Comparison of ENCODE assay signal across 9 cellular contexts in the genomic region with DNA sequence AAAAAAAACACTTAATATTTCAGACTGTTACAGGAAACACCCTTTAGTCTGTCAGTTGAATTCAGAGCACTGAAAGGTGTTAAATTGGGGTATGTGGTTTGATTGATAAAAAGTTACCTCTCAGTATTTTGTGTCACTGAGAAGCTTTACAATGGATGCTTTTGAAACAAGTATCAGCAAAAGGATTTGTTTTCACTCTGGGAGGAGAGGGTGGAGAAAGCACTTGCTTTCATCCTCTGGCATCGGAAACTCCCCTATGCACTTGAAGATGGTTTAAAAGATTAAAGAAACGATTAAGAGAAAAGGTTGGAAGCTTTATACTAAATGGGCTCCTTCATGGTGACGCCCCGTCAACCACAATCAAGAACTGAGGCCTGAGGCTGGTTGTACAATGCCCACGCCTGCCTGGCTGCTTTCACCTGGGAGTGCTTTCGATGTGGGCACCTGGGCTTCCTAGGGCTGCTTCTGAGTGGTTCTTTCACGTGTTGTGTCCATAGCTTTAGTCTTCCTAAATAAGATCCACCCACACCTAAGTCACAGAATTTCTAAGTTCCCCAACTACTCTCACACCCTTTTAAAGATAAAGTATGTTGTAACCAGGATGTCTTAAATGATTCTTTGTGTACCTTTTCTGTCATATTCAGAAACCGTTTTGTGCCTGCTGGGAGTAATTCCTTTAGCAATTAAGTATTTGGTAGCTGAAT. TPM values are rescaled to one million over a fixed set of nuclear protein-coding genes. Genes with fewer than 3 reads are reported as not detected.
DNase-seq lines count a peak whose midpoint lies in the region; ATAC-seq and TF ChIP-seq lines count a peak whose summit lies in the region.
"Had no signal": no experiment of that assay in that cellular context is flagged by ENCODE, and none has a peak within 500 bp of the region (broad histone marks: within the 10 kb centered on the region; RNA-seq: fewer than 3 reads in every experiment).

No MANE protein-coding gene starts in this region.

- H3K4me3 Mint-ChIP-seq in GM23338 (no peak overlapping the region), endothelial cell (ENCODE audit: unreplicated experiment) (no peak overlapping the region)

- H3K27ac Mint-ChIP-seq in GM23338 (no peak overlapping the region), endothelial cell (ENCODE audit: unreplicated experiment) (peak overlapping the region; percentile 63)

- H3F3A ChIP-seq in GM23338 (replicated peaks; ENCODE audit: low read depth): no peaks in the 10 kb centered on the region

- no peak overlapping the region for H2AFZ ChIP-seq in GM23338

- H3K36me3 Mint-ChIP-seq in GM23338 (ENCODE audit: low read depth) (peaks cover 47% of the 10 kb centered on the region), endothelial cell (ENCODE audit: low read depth, unreplicated experiment) (peaks cover 62% of the 10 kb centered on the region)

- H3K27me3 ChIP-seq in GM23338 (ENCODE audit: insufficient read depth): no peaks in the 10 kb centered on the region
- H3K27me3 ChIP-seq: cardiac muscle cell had no signal

- no peaks in the 10 kb centered on the region for H3K9me2 ChIP-seq in GM23338 (ENCODE audit: insufficient read depth)

- peaks cover 20% of the 10 kb centered on the region for H3K4me1 Mint-ChIP-seq in GM23338
- H3K4me1 Mint-ChIP-seq in endothelial cell (ENCODE audit: unreplicated experiment): peaks cover 10% of the 10 kb centered on the region

- peaks cover 4% of the 10 kb centered on the region; the same call in 1 of the 2 replicates for H3K4me1 ChIP-seq in GM23338 (ENCODE audit: insufficient read depth)

- ATAC-seq in GM23338 (no peak), HG02759 (IDR thresholded peaks at IDR 0.05; ENCODE audit: unreplicated experiment) (no peak), HG03469 (IDR thresholded peaks at IDR 0.05; ENCODE audit: unreplicated experiment) (no peak)

- H3K27ac ChIP-seq in GM23338 (ENCODE audit: low read depth): peak overlapping the region; percentile 29; the same call in 1 of the 2 replicates
- H3K27ac ChIP-seq: cardiac muscle cell had no signal

- no peaks in the 10 kb centered on the region; the same call in 1 of the 2 replicates for H3K36me3 ChIP-seq in GM23338 (ENCODE audit: insufficient read depth)

- no peaks in the 10 kb centered on the region for H3K9me3 Mint-ChIP-seq in GM23338
- H3K9me3 Mint-ChIP-seq in endothelial cell (ENCODE audit: unreplicated experiment): no peaks in the 10 kb centered on the region

- no peak overlapping the region for H3K4me3 ChIP-seq in GM23338
- H3K4me3 ChIP-seq: cardiac muscle cell had no signal

- no peaks in the 10 kb centered on the region for H3K79me2 ChIP-seq in GM23338 (replicated peaks; ENCODE audit: insufficient read depth)

- no peaks in the 10 kb centered on the region for H4K20me1 ChIP-seq in GM23338 (replicated peaks; ENCODE audit: insufficient read depth)

- TF ChIP-seq CTCF in GM23338 (conservative IDR thresholded peaks at IDR 0.05; ENCODE audit: low read depth in 2 of 2) (no peak), endothelial cell (IDR thresholded peaks at IDR 0.05; ENCODE audit: unreplicated experiment) (no peak)

- DNase-seq in GM23338 (ENCODE audit: low spot score) (no peak), endothelial cell (ENCODE audit: low spot score) (no peak), NCI-H2081 (lab: John Stamatoyannopoulos, UW) (no peak), NCI-H1417 treated with DMSO at 0.1 percent for 48 hours (lab: John Stamatoyannopoulos, UW) (no peak)
- DNase-seq in activated CD4-positive, alpha-beta T cell treated with anti-CD3 and anti-CD28 coated beads, Interleukin-2, amount 50 U/mL, for 48 hours: peak; percentile 26 to 56
- peak; percentile 51 for DNase-seq in stimulated activated CD4-positive, alpha-beta T cell treated with anti-CD3 and anti-CD28 coated beads, Interleukin-15, amount 100 ng/mL, for 24 hours

- H3K27me3 Mint-ChIP-seq in GM23338 (ENCODE audit: insufficient read depth, low read depth, poor library complexity) (peaks cover 9% of the 10 kb centered on the region), endothelial cell (ENCODE audit: unreplicated experiment) (peaks cover 7% of the 10 kb centered on the region)

- no peak overlapping the region for H3K4me2 ChIP-seq in GM23338

TF ChIP-seq in GM23338, 12 proteins besides CTCF, POLR2A, EP300 and RAD21:
- TF ChIP-seq EZH2 (IDR thresholded peaks at IDR 0.05; ENCODE audit: low read depth, unreplicated experiment): no peak

RNA-seq across cellular contexts. Expression of a gene that starts 17.9 kb away (rescaled TPM):
- total RNA-seq in GM23338 (2014; rRNA removed; shearing (Covaris generic)): 27.6 and 34.7 TPM in 2 replicates
- polyA plus RNA-seq in GM23338 (2016; fragmentation: Nextera tagmentation; extraction: Ambion mirVana): 14.8 and 15.9 TPM in 2 replicates
- 31.9 TPM for total RNA-seq in endothelial cell (ENCODE audit: unreplicated experiment)

RNA-seq across cellular contexts. Expression of a gene that starts 18.0 kb away (rescaled TPM):
- 25.8 and 31.1 TPM in 2 replicates for total RNA-seq in GM23338 (2014; rRNA removed; shearing (Covaris generic))
- 39.2 and 41.3 TPM in 2 replicates for polyA plus RNA-seq in GM23338 (2016; fragmentation: Nextera tagmentation; extraction: Ambion mirVana)
- 11.1 TPM for total RNA-seq in endothelial cell (ENCODE audit: unreplicated experiment)

RNA-seq across cellular contexts. Expression of a gene that starts 35.7 kb away (rescaled TPM):
- 31.7 and 34.9 TPM in 2 replicates for total RNA-seq in GM23338 (2014; rRNA removed; shearing (Covaris generic))
- 41.5 and 42.8 TPM in 2 replicates for polyA plus RNA-seq in GM23338 (2016; fragmentation: Nextera tagmentation; extraction: Ambion mirVana)
- 35.6 TPM for total RNA-seq in endothelial cell (ENCODE audit: unreplicated experiment)

RNA-seq across cellular contexts. Expression of a gene that starts 35.9 kb away (rescaled TPM):
- 20.1 TPM in 2 replicates for total RNA-seq in GM23338 (2014; rRNA removed; shearing (Covaris generic))
- 64.1 and 71.5 TPM in 2 replicates for polyA plus RNA-seq in GM23338 (2016; fragmentation: Nextera tagmentation; extraction: Ambion mirVana)
- 14.7 TPM for total RNA-seq in endothelial cell (ENCODE audit: unreplicated experiment)

Comparison
In these comparisons a context has a peak if more than half of its experiments do, and no peak if none do; other contexts are left out.
1. DNase-seq: peak in activated CD4-positive, alpha-beta T cell treated with anti-CD3 and anti-CD28 coated beads, Interleukin-2, amount 50 U/mL, for 48 hours (2 of 2) and stimulated activated CD4-positive, alpha-beta T cell treated with anti-CD3 and anti-CD28 coated beads, Interleukin-15, amount 100 ng/mL, for 24 hours (single experiment); none in GM23338 (single experiment), endothelial cell (single experiment), NCI-H2081 (0 of 2) and NCI-H1417 treated with DMSO at 0.1 percent for 48 hours (single experiment).